In the genomic region with DNA sequence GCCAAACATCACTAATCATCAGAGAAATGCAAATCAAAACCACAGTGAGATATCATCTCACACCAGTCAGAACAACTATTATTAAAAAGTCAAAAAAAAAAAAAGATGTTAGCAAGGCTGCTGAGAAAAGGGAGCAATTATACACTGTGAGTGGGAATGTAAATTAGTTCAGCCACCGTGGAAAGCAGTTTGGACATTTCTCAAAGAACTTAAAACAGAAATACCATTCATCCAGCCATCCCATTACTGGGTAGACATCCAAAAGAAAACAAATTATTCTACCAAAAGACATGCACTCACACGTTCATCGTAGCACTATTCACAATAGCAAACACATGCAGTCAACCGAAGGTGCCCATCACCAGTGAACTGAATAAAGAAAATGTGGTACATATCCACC, we compare ENCODE assay signal across 27 cellular contexts.
"Had no signal": no experiment of that assay in that cellular context is flagged by ENCODE, and none has a peak within 500 bp of the region (broad histone marks: within the 10 kb centered on the region; RNA-seq: fewer than 3 reads in every experiment).

No MANE protein-coding gene starts in this region.

- H3K4me3 ChIP-seq: esophagus squamous epithelium, lower lobe of right lung, pancreas, right lobe of liver, suprapubic skin, transverse colon, upper lobe of right lung, uterus had no signal

- H3K27me3 Mint-ChIP-seq: progenitor cell of endocrine pancreas had no signal

- H3K36me3 Mint-ChIP-seq: memory B cell, natural killer cell had no signal

- DNase-seq: cortex of kidney; effector memory CD8-positive, alpha-beta T cell; erythroblast; esophagus squamous epithelium; head of caudate nucleus; left ventricle myocardium superior; lower lobe of right lung; natural killer cell; pancreas; right lobe of liver; small intestine; stimulated activated CD4-positive, alpha-beta T cell treated with anti-CD3 and anti-CD28 coated beads, Interleukin-15, amount 100 ng/mL, for 24 hours; stimulated activated CD4-positive, alpha-beta T cell treated with anti-CD3 and anti-CD28 coated beads, Interleukin-2, amount 100 ng/mL, for 48 hours; stimulated activated CD8-positive, alpha-beta memory T cell treated with anti-CD3 and anti-CD28 coated beads, Interleukin-4, amount 100 ng/mL, for 48 hours; stimulated activated naive CD4-positive, alpha-beta T cell; stimulated activated naive CD8-positive, alpha-beta T cell treated with anti-CD3 and anti-CD28 coated beads, Interleukin-15, amount 100 ng/mL, for 72 hours; transverse colon; upper lobe of right lung; uterus had no signal

- H3K36me3 ChIP-seq: esophagus squamous epithelium, lower lobe of right lung, neutrophil, pancreas, right lobe of liver, suprapubic skin, transverse colon, upper lobe of right lung, uterus had no signal

- H3K4me3 Mint-ChIP-seq: effector memory CD8-positive, alpha-beta T cell; memory B cell; natural killer cell; neural crest cell; stimulated activated naive CD8-positive, alpha-beta T cell treated with anti-CD3 and anti-CD28 coated beads, Interleukin-15, amount 100 ng/mL, for 72 hours had no signal

- ATAC-seq: effector memory CD8-positive, alpha-beta T cell; left ventricle myocardium superior; lower lobe of right lung; natural killer cell; pancreas; right lobe of liver; stimulated activated naive CD8-positive, alpha-beta T cell treated with anti-CD3 and anti-CD28 coated beads, Interleukin-15, amount 100 ng/mL, for 72 hours; upper lobe of right lung had no signal

- FAIRE-seq: endometrium, frontal cortex, keratinocyte, pancreas, small intestine had no signal

- H3K27ac Mint-ChIP-seq: effector memory CD8-positive, alpha-beta T cell; memory B cell; natural killer cell; progenitor cell of endocrine pancreas; stimulated activated naive CD8-positive, alpha-beta T cell treated with anti-CD3 and anti-CD28 coated beads, Interleukin-15, amount 100 ng/mL, for 72 hours had no signal

- H3K9me3 Mint-ChIP-seq: effector memory CD8-positive, alpha-beta T cell; natural killer cell; stimulated activated naive CD8-positive, alpha-beta T cell treated with anti-CD3 and anti-CD28 coated beads, Interleukin-15, amount 100 ng/mL, for 72 hours had no signal

- H3K27me3 ChIP-seq: esophagus squamous epithelium, neutrophil, pancreas, right lobe of liver, transverse colon, upper lobe of right lung, uterus had no signal

- H3K9me3 ChIP-seq: esophagus squamous epithelium, lower lobe of right lung, neutrophil, pancreas, right lobe of liver, suprapubic skin, transverse colon, upper lobe of right lung, uterus had no signal

- H3K4me1 Mint-ChIP-seq: memory B cell; natural killer cell; stimulated activated naive CD8-positive, alpha-beta T cell treated with anti-CD3 and anti-CD28 coated beads, Interleukin-15, amount 100 ng/mL, for 72 hours had no signal

- H3K27ac ChIP-seq: esophagus squamous epithelium, lower lobe of right lung, neutrophil, pancreas, right lobe of liver, suprapubic skin, transverse colon, upper lobe of right lung, uterus had no signal
